ENCODE assay signal across 1 cellular context in genomic region chr3:48301814-48302194, GRCh38.
TF ChIP-seq lines count a peak whose summit lies in the region.

No MANE protein-coding gene starts in this region.

TF ChIP-seq in SK-N-SH, 30 proteins besides CTCF, POLR2A, EP300 and RAD21 (continued from another document):
- TF ChIP-seq PBX3 (IDR thresholded peaks at IDR 0.05) = no peak
- TF ChIP-seq, protein P1, sequence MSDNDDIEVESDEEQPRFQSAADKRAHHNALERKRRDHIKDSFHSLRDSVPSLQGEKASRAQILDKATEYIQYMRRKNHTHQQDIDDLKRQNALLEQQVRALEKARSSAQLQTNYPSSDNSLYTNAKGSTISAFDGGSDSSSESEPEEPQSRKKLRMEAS (IDR thresholded peaks at IDR 0.05; ENCODE audit: low read depth) = no peak
- TF ChIP-seq TAF1 (IDR thresholded peaks at IDR 0.05; ENCODE audit: borderline replicate concordance, low read depth, low read length) = no peak
- no peak for TF ChIP-seq GABPA (IDR thresholded peaks at IDR 0.05; ENCODE audit: low read depth)
- no peak for TF ChIP-seq ZBTB33 (IDR thresholded peaks at IDR 0.05; ENCODE audit: borderline replicate concordance, low read depth)
- no peak for TF ChIP-seq NFIC (IDR thresholded peaks at IDR 0.05; ENCODE audit: borderline replicate concordance)
- no peak for TF ChIP-seq TEAD4 (IDR thresholded peaks at IDR 0.05; ENCODE audit: borderline replicate concordance, insufficient read depth)
- no peak for TF ChIP-seq NRF1 (IDR thresholded peaks at IDR 0.05; ENCODE audit: low read depth, low read length)
- TF ChIP-seq SIN3A (IDR thresholded peaks at IDR 0.05; ENCODE audit: borderline replicate concordance, low read depth, low read length) = no peak
- no peak for TF ChIP-seq FOSL2 (IDR thresholded peaks at IDR 0.05; ENCODE audit: borderline replicate concordance, low read depth)
- no peak for TF ChIP-seq SMC3 (IDR thresholded peaks at IDR 0.05; ENCODE audit: low read depth, low read length)
